ENCODE assay signal across 10 cellular contexts in the genomic region with DNA sequence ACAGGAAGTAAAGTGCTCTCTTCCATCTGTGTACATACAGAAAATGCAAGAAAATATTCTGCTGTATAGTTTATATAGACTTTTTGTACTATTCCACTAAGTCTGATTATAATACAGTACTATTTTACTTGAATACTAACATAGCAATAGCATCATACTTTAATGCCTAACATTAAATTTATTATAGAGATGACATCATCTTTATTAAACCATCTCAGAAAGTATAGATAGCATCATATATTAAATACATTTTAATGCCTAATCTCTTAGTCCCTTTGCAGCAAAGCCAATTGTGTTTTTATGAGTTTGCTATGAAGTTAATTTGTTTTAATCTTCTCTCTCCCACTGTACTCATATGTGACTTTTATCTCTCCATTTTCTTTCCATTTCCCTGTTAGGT.
"Had no signal": no experiment of that assay in that cellular context is flagged by ENCODE, and none has a peak within 500 bp of the region (broad histone marks: within the 10 kb centered on the region; RNA-seq: fewer than 3 reads in every experiment).

No MANE protein-coding gene starts in this region.

- H3K9ac ChIP-seq: KMS-11 had no signal

- DNase-seq: H9, HCEC 1CT, HFFc6, IMR-90, KBM-7 had no signal

- H3K9me3 Mint-ChIP-seq: HFFc6 had no signal

- H2AFZ ChIP-seq: GM23338 had no signal

- H3K27ac Mint-ChIP-seq: GM23338, H9, HFFc6 had no signal

- H3K27ac ChIP-seq: HL-60, KMS-11 had no signal

- FAIRE-seq: H1, H54 had no signal

- H3K4me3 Mint-ChIP-seq: GM23338, H9, HFFc6 had no signal

- H3K4me2 ChIP-seq: GM23338, KMS-11 had no signal

- H3K4me3 ChIP-seq: GM23338 had no signal

- ATAC-seq: GM23338 had no signal
